ENCODE assay signal across 13 cellular contexts in the genomic region with DNA sequence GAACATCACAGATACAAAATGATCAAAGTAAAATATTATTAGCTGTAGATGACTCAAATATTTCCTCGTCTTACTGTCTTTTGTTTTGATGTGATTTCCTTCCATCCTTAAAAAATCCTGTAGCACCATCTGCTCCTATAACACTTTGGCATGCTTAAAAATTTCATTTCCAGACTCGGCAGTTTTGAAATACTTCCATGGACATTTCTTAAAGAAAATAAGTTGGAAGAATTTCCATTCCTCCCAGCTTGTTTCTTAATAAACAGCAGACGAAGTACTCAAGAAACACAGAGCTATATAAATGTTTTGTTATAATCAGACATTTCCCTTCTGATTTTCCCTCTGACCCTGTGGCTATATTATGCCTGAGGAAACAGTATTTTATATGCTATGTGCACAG. TPM values are rescaled to one million over a fixed set of nuclear protein-coding genes. Genes with fewer than 3 reads are reported as not detected.
A peak's percentile ranks its signal among the peaks of the same experiment; 100 is the strongest.
DNase-seq lines count a peak whose midpoint lies in the region; ATAC-seq and TF ChIP-seq lines count a peak whose summit lies in the region.
"Had no signal": no experiment of that assay in that cellular context is flagged by ENCODE, and none has a peak within 500 bp of the region (broad histone marks: within the 10 kb centered on the region; RNA-seq: fewer than 3 reads in every experiment).

No MANE protein-coding gene starts in this region.

- ATAC-seq in right cardiac atrium (no peak), GM19455 (IDR thresholded peaks at IDR 0.05; ENCODE audit: unreplicated experiment) (no peak)
- ATAC-seq: HCT116, HepG2 had no signal

- DNase-seq in GM23248 (no peak), cerebellar cortex (ENCODE audit: low spot score) (peak; percentile 61), fibroblast of pulmonary artery (ENCODE audit: low read depth) (peak; percentile 9), osteoblast (ENCODE audit: insufficient read length, low spot score, missing footprints) (no peak), H4 (ENCODE audit: low spot score) (no peak), right cardiac atrium (no peak)
- DNase-seq: BE2C; CD4-positive, alpha-beta memory T cell; DMS79 had no signal

- H3F3A ChIP-seq in GM23248 (ENCODE audit: insufficient read depth), result peaks cover 18% of the 10 kb centered on the region

- H3K4me3 ChIP-seq in GM23248, result no peak overlapping the region
- H3K4me3 ChIP-seq in fibroblast of pulmonary artery (replicated peaks; ENCODE audit: low read depth, low read length), result no peak overlapping the region
- no peak overlapping the region for H3K4me3 ChIP-seq in osteoblast (ENCODE audit: insufficient read depth, low read length)
- H3K4me3 ChIP-seq in right cardiac atrium (ENCODE audit: low read length), result no peak overlapping the region

- H3K4me2 ChIP-seq in GM23248 (ENCODE audit: unreplicated experiment), result peak overlapping the region; percentile 18
- no peak overlapping the region for H3K4me2 ChIP-seq in osteoblast (ENCODE audit: insufficient read depth, low read length)

- H3K4me1 ChIP-seq in GM23248 (ENCODE audit: insufficient read depth) (peaks cover 26% of the 10 kb centered on the region), osteoblast (ENCODE audit: insufficient read depth, low read length) (peaks cover 10% of the 10 kb centered on the region), right cardiac atrium (ENCODE audit: control insufficient read depth, insufficient read depth, low read length) (no peaks in the 10 kb centered on the region)
- H3K4me1 ChIP-seq: BE2C had no signal

- intact Hi-C loops in right cardiac atrium (cut with DNase I), result loop anchor here in 3 of 4 donors (5.0 to 10.0 kb wide), 3 partner anchors 166 to 436 kb away; no protein-coding TSS in a partner anchor

- H3K79me2 ChIP-seq in GM23248 (ENCODE audit: insufficient read depth) (no peaks in the 10 kb centered on the region), osteoblast (ENCODE audit: insufficient read depth, low read length) (no peaks in the 10 kb centered on the region)

- H3K27ac ChIP-seq in GM23248 (no peak overlapping the region), osteoblast (ENCODE audit: low read depth, low read length) (no peak overlapping the region), right cardiac atrium (ENCODE audit: low read length) (no peak overlapping the region)
- H3K27ac ChIP-seq: C4-2B had no signal

- no peaks in the 10 kb centered on the region for H3K27me3 ChIP-seq in GM23248 (replicated peaks; ENCODE audit: insufficient read depth)
- no peaks in the 10 kb centered on the region for H3K27me3 ChIP-seq in osteoblast (ENCODE audit: insufficient read depth, low read length)
- no peaks in the 10 kb centered on the region for H3K27me3 ChIP-seq in right cardiac atrium (ENCODE audit: control insufficient read depth, insufficient read depth)
- H3K27me3 ChIP-seq: BE2C had no signal

- H3K9me3 ChIP-seq in GM23248 (ENCODE audit: low read depth), result no peaks in the 10 kb centered on the region
- H3K9me3 ChIP-seq in osteoblast (ENCODE audit: low read depth, low read length), result no peaks in the 10 kb centered on the region
- H3K9me3 ChIP-seq in right cardiac atrium (ENCODE audit: control insufficient read depth, low read length), result no peaks in the 10 kb centered on the region
- H3K9me3 ChIP-seq: BE2C had no signal

- TF ChIP-seq CTCF in fibroblast of pulmonary artery (IDR thresholded peaks at IDR 0.05; ENCODE audit: low read length, missing control alignments) (no peak), osteoblast (IDR thresholded peaks at IDR 0.05; ENCODE audit: extremely low read depth, low read depth, low read length) (no peak)

- 37 to 41% methylated on average over 3 of the region's 3 CpGs for WGBS in GM23248 (ENCODE audit: low coverage in 1 of 2, low lambda C conversion rate in 2 of 2, missing lambda C conversion rate in 2 of 2), 2 experiments
- 36% methylated on average over 3 of the region's 3 CpGs for WGBS in right cardiac atrium

- no peak overlapping the region for H3K9ac ChIP-seq in GM23248

- H2AFZ ChIP-seq in GM23248, result no peak overlapping the region
- H2AFZ ChIP-seq in osteoblast (ENCODE audit: low read length), result peak overlapping the region; percentile 38

- no peaks in the 10 kb centered on the region for H3K36me3 ChIP-seq in GM23248 (ENCODE audit: low read depth)
- no peaks in the 10 kb centered on the region for H3K36me3 ChIP-seq in osteoblast (ENCODE audit: insufficient read depth, low read length)
- H3K36me3 ChIP-seq: BE2C had no signal

- H3K9me2 ChIP-seq in GM23248 (ENCODE audit: insufficient read depth), result no peaks in the 10 kb centered on the region

- in situ Hi-C loops in GM23248 (cut with MboI), result no loop called here

- H4K20me1 ChIP-seq in GM23248 (ENCODE audit: insufficient read depth) (no peaks in the 10 kb centered on the region), osteoblast (ENCODE audit: insufficient read depth, low read length) (no peaks in the 10 kb centered on the region)

RNA-seq across cellular contexts. Expression of gene SVEP1, which starts 41.2 kb away (rescaled TPM):
- total RNA-seq in GM23248 (2014; rRNA removed; shearing (Covaris generic)), result 47.3 and 50.5 TPM in 2 replicates
- polyA plus RNA-seq in GM23248 (2016; fragmentation: Nextera tagmentation; extraction: Ambion mirVana) (12.6 and 13.6 TPM in 2 replicates), right cardiac atrium (3.0 TPM)
- total RNA-seq in osteoblast (37.6 and 43.0 TPM in 2 replicates), right cardiac atrium (10 to 100 TPM in 2 of 4 donors, 1 to 10 TPM in 2; 8.0 to 14.2 (median 10.2) TPM)
- 0.16 and 0.41 TPM in 2 replicates for total RNA-seq in H4 (2014; rRNA removed; shearing (Covaris generic))
- total RNA-seq: CD4-positive, alpha-beta memory T cell; HepG2 had no signal
- polyA plus RNA-seq: CD4-positive, alpha-beta memory T cell; HepG2 had no signal

RNA-seq across cellular contexts. Expression of gene MUSK, which starts 47.9 kb away (rescaled TPM):
- total RNA-seq in GM23248 (2014; rRNA removed; shearing (Covaris generic)), result not detected in 2 replicates
- polyA plus RNA-seq in GM23248 (2016; fragmentation: Nextera tagmentation; extraction: Ambion mirVana), result not detected in 2 replicates
- under 0.01 TPM in 1 of 2 replicates, not detected in the other for total RNA-seq in osteoblast
- not detected in 2 replicates for total RNA-seq in H4 (2014; rRNA removed; shearing (Covaris generic))
- 1 to 10 TPM; 4.4 to 6.4 (median 4.7) TPM for total RNA-seq in right cardiac atrium
- polyA plus RNA-seq in right cardiac atrium, result 0.86 TPM
- total RNA-seq: CD4-positive, alpha-beta memory T cell; HepG2 had no signal
- polyA plus RNA-seq: CD4-positive, alpha-beta memory T cell; HepG2 had no signal

Comparison
In these comparisons a context has a peak if more than half of its experiments do, and no peak if none do; other contexts are left out.
1. DNase-seq: peak in cerebellar cortex (single experiment) and fibroblast of pulmonary artery (single experiment); none in GM23248 (single experiment), osteoblast (single experiment), H4 (single experiment) and right cardiac atrium (0 of 3).